Comparison of ENCODE assay signal across 13 cellular contexts in the genomic region with DNA sequence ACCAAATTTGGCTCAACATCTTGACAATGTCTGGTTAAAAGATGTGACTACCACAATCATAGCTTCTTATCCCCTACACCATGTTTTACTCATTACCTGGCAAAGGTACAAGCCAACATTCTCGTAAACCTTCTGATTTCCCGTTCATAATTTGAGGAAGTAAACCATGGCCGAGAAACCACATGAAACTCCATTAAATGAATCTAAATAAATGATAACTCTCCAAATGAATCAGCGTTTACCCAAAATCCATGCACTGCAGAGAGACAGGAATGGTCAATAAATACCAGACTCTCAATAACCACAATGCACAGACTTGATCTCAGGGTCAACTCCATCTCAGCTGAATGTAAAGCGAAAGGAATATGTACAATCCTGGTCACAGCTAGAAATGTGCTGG.
DNase-seq lines count a peak whose midpoint lies in the region; ATAC-seq and TF ChIP-seq lines count a peak whose summit lies in the region.
"Had no signal": no experiment of that assay in that cellular context is flagged by ENCODE, and none has a peak within 500 bp of the region (broad histone marks: within the 10 kb centered on the region; RNA-seq: fewer than 3 reads in every experiment).

No MANE protein-coding gene starts in this region.

- TF ChIP-seq CTCF in HFF-Myc (IDR thresholded peaks at IDR 0.05; ENCODE audit: low read depth, low read length, missing control alignments) (no peak), progenitor cell of endocrine pancreas (IDR thresholded peaks at IDR 0.05; ENCODE audit: unreplicated experiment) (no peak), spleen (IDR thresholded peaks at IDR 0.05 in 8 of 11, conservative IDR thresholded peaks at IDR 0.05 in 3 of 11) (no peak)

- ATAC-seq in GM18909 (IDR thresholded peaks at IDR 0.05; ENCODE audit: poor library complexity, unreplicated experiment) (peak; percentile 73), HG03280 (IDR thresholded peaks at IDR 0.05; ENCODE audit: unreplicated experiment) (peak; percentile 59)
- peak; percentile 18 for ATAC-seq in stimulated activated memory B cell treated with anti-CD40 and anti-IgM and Interleukin-4, amounts not matched to agents 10 μg/mL and 1 μg/mL and 100 μg/mL, for 72 hours
- ATAC-seq: Panc1 had no signal

- peaks cover 9% of the 10 kb centered on the region for H3K4me1 Mint-ChIP-seq in stimulated activated memory B cell treated with anti-CD40 and anti-IgM and Interleukin-4, amounts not matched to agents 10 μg/mL and 1 μg/mL and 100 μg/mL, for 72 hours
- no peaks in the 10 kb centered on the region for H3K4me1 Mint-ChIP-seq in progenitor cell of endocrine pancreas (ENCODE audit: low read depth)

- no peaks in the 10 kb centered on the region for H3K27me3 Mint-ChIP-seq in stimulated activated memory B cell treated with anti-CD40 and anti-IgM and Interleukin-4, amounts not matched to agents 10 μg/mL and 1 μg/mL and 100 μg/mL, for 72 hours
- H3K27me3 Mint-ChIP-seq in progenitor cell of endocrine pancreas, result no peaks in the 10 kb centered on the region
- H3K27me3 Mint-ChIP-seq: activated naive CD8-positive, alpha-beta T cell had no signal

- no peaks in the 10 kb centered on the region for H3K36me3 Mint-ChIP-seq in stimulated activated memory B cell treated with anti-CD40 and anti-IgM and Interleukin-4, amounts not matched to agents 10 μg/mL and 1 μg/mL and 100 μg/mL, for 72 hours
- H3K36me3 Mint-ChIP-seq in progenitor cell of endocrine pancreas (ENCODE audit: insufficient read depth), result no peaks in the 10 kb centered on the region
- H3K36me3 Mint-ChIP-seq: activated naive CD8-positive, alpha-beta T cell had no signal

- no peak overlapping the region for H3K27ac Mint-ChIP-seq in stimulated activated memory B cell treated with anti-CD40 and anti-IgM and Interleukin-4, amounts not matched to agents 10 μg/mL and 1 μg/mL and 100 μg/mL, for 72 hours
- no peak overlapping the region for H3K27ac Mint-ChIP-seq in progenitor cell of endocrine pancreas
- H3K27ac Mint-ChIP-seq: activated naive CD8-positive, alpha-beta T cell had no signal

- H3K9me3 Mint-ChIP-seq in stimulated activated memory B cell treated with anti-CD40 and anti-IgM and Interleukin-4, amounts not matched to agents 10 μg/mL and 1 μg/mL and 100 μg/mL, for 72 hours, result peaks cover 3% of the 10 kb centered on the region
- H3K9me3 Mint-ChIP-seq in progenitor cell of endocrine pancreas (ENCODE audit: low read depth), result peaks cover 2% of the 10 kb centered on the region

- H3K9me3 ChIP-seq in spleen, result peaks cover 0 to 7% (median 0%) of the 10 kb centered on the region in 8 donors
- H3K9me3 ChIP-seq: Caco-2 had no signal

- no peak overlapping the region for H3K27ac ChIP-seq in spleen
- H3K27ac ChIP-seq: stomach had no signal

- TF ChIP-seq POLR2A in spleen (IDR thresholded peaks at IDR 0.05), result no peak

- 72 to 81% (median 76%) methylated on average over 5 of the region's 5 CpGs for WGBS in spleen, 5 donors

- peak; percentile 66 for DNase-seq in HFF-Myc (ENCODE audit: extremely low read depth, low read depth)
- DNase-seq in NCI-H1694 (lab: John Stamatoyannopoulos, UW), result no peak
- no peak for DNase-seq in progenitor cell of endocrine pancreas (ENCODE audit: low spot score, unreplicated experiment)
- DNase-seq in spleen, result no peak
- DNase-seq: Caco-2; NCI-H226; stimulated activated CD4-positive, alpha-beta T cell treated with anti-CD3 and anti-CD28 coated beads, Interleukin-4, amount 100 ng/mL, for 4 hours; stomach had no signal

- intact Hi-C loops in spleen (cut with DNase I; ENCODE audit: low total_unique reads), result no loop called here

- no peaks in the 10 kb centered on the region for H3K36me3 ChIP-seq in spleen
- H3K36me3 ChIP-seq: stomach had no signal

- no peak overlapping the region for H3K4me3 Mint-ChIP-seq in stimulated activated memory B cell treated with anti-CD40 and anti-IgM and Interleukin-4, amounts not matched to agents 10 μg/mL and 1 μg/mL and 100 μg/mL, for 72 hours
- H3K4me3 Mint-ChIP-seq in progenitor cell of endocrine pancreas (ENCODE audit: low read depth), result no peak overlapping the region
- H3K4me3 Mint-ChIP-seq: activated naive CD8-positive, alpha-beta T cell had no signal

- H3K27me3 ChIP-seq in spleen (replicated peaks in 1 of 7), result no peaks in the 10 kb centered on the region
- H3K27me3 ChIP-seq: stomach had no signal

- H3K4me1 ChIP-seq in spleen, result no peaks in the 10 kb centered on the region
- H3K4me1 ChIP-seq: Caco-2, stomach had no signal

- H3K4me3 ChIP-seq in HFF-Myc (replicated peaks; ENCODE audit: low read depth, low read length), result no peak overlapping the region
- no peak overlapping the region for H3K4me3 ChIP-seq in spleen
- H3K4me3 ChIP-seq: stomach had no signal

Comparison
In these comparisons a context has a peak if more than half of its experiments do, and no peak if none do; other contexts are left out.
1. ATAC-seq: peak in every context shown above with its lines; median percentile 73 in GM18909; 59 in HG03280; 18 in stimulated activated memory B cell treated with anti-CD40 and anti-IgM and Interleukin-4, amounts not matched to agents 10 μg/mL and 1 μg/mL and 100 μg/mL, for 72 hours.